In genomic region chr3:37491776-37492175, GRCh38 we compare ENCODE assay signal across 2 cellular contexts.
TF ChIP-seq lines count a peak whose summit lies in the region.

No MANE protein-coding gene starts in this region.

TF ChIP-seq in SK-N-SH treated with all-trans-retinoic acid at 6 μM for 48 hours, 23 proteins besides CTCF, POLR2A, EP300 and RAD21 (continued from another document):
- TF ChIP-seq CREB5 (CRISPR knock-in tag; IDR thresholded peaks at IDR 0.05; ENCODE audit: low read depth), result no peak
- TF ChIP-seq ZNF70 (CRISPR knock-in tag; IDR thresholded peaks at IDR 0.05), result no peak
- TF ChIP-seq GLIS3 (CRISPR knock-in tag; IDR thresholded peaks at IDR 0.05), result no peak
- no peak for TF ChIP-seq ESRRG (CRISPR knock-in tag; IDR thresholded peaks at IDR 0.05)
- TF ChIP-seq RARB (CRISPR knock-in tag; IDR thresholded peaks at IDR 0.05), result no peak
- no peak for TF ChIP-seq ZFP30 (CRISPR knock-in tag; IDR thresholded peaks at IDR 0.05)
- TF ChIP-seq PPARA (CRISPR knock-in tag; IDR thresholded peaks at IDR 0.05; ENCODE audit: borderline replicate concordance), result no peak
- no peak for TF ChIP-seq TOX (CRISPR knock-in tag; IDR thresholded peaks at IDR 0.05; ENCODE audit: borderline replicate concordance)
- no peak for TF ChIP-seq TCF4 (CRISPR knock-in tag; IDR thresholded peaks at IDR 0.05; ENCODE audit: borderline replicate concordance)
- no peak for TF ChIP-seq CSDC2 (CRISPR knock-in tag; IDR thresholded peaks at IDR 0.05)
- TF ChIP-seq ISL1 (CRISPR knock-in tag; IDR thresholded peaks at IDR 0.05), result no peak
- no peak for TF ChIP-seq OSR1 (CRISPR knock-in tag; IDR thresholded peaks at IDR 0.05)
- no peak for TF ChIP-seq TSHZ2 (CRISPR knock-in tag; IDR thresholded peaks at IDR 0.05)
- TF ChIP-seq BACH2 (CRISPR knock-in tag; IDR thresholded peaks at IDR 0.05; ENCODE audit: borderline replicate concordance), result no peak
- no peak for TF ChIP-seq PATZ1 (CRISPR knock-in tag; IDR thresholded peaks at IDR 0.05; ENCODE audit: borderline replicate concordance)
- no peak for TF ChIP-seq ZNF8 (CRISPR knock-in tag; IDR thresholded peaks at IDR 0.05)
- no peak for TF ChIP-seq ZNF565 (CRISPR knock-in tag; conservative IDR thresholded peaks at IDR 0.05; ENCODE audit: low read depth)

TF ChIP-seq in SK-N-SH, 30 proteins besides CTCF, POLR2A, EP300 and RAD21 (continued from another document):
- TF ChIP-seq REST (IDR thresholded peaks at IDR 0.05; ENCODE audit: low read depth, low read length) (no peak), SIN3A (IDR thresholded peaks at IDR 0.05; ENCODE audit: borderline replicate concordance, low read depth, low read length) (no peak), FOXJ3 (CRISPR knock-in tag; IDR thresholded peaks at IDR 0.05) (no peak)
